12 cellular contexts compared by ENCODE assay signal in genomic region chr17:1617620-1618174, GRCh38. TPM values are rescaled to one million over a fixed set of nuclear protein-coding genes. Genes with fewer than 3 reads are reported as not detected.
DNase-seq lines count a peak whose midpoint lies in the region; ATAC-seq and TF ChIP-seq lines count a peak whose summit lies in the region.
"Had no signal": no experiment of that assay in that cellular context is flagged by ENCODE, and none has a peak within 500 bp of the region (broad histone marks: within the 10 kb centered on the region; RNA-seq: fewer than 3 reads in every experiment).

No MANE protein-coding gene starts in this region.

- intact Hi-C loops in Calu3 (cut with micrococcal nuclease; ENCODE audit: unreplicated experiment) (no loop called here), ovary (cut with DNase I) (no loop called here)
- intact Hi-C loops in activated T-helper 1 cell treated with anti-CD3 and anti-CD28 coated beads, Interleukin-12 subunit alpha, Interleukin-12 subunit beta, Interleukin-2, Interleukin-4 antibody, amounts not matched to agents 30 ng/mL and 10 ng/mL and 1 ng/mL, durations not matched to agents 14 hours and 24 hours and 36 hours (cut with micrococcal nuclease), result no loop called here

- DNase-seq in Calu3, result peak; percentile 61
- DNase-seq in RPMI7951 (ENCODE audit: low read depth), result peak; percentile 81
- peak; percentile 79 for DNase-seq in fibroblast of mammary gland (ENCODE audit: low read depth)
- peak; percentile 50 to 64 (median 57) for DNase-seq in ovary
- DNase-seq in NCI-H526 (lab: John Stamatoyannopoulos, UW), result no peak
- DNase-seq in activated T-helper 1 cell treated with anti-CD3 and anti-CD28 coated beads, Interleukin-12 subunit alpha, Interleukin-12 subunit beta, Interleukin-2, Interleukin-4 antibody, amounts not matched to agents 30 ng/mL and 10 ng/mL and 1 ng/mL, durations not matched to agents 14 hours and 24 hours and 36 hours (ENCODE audit: low spot score), result no peak
- DNase-seq: activated CD8-positive, alpha-beta T cell treated with anti-CD3 and anti-CD28 coated beads, Interleukin-2, amount 10 ng/mL, durations not matched to agents 7 days and 5 days; GF-D8; NCI-H1694 had no signal

- H3K4me3 ChIP-seq in fibroblast of mammary gland (ENCODE audit: control insufficient read depth, low read depth, low read length) (no peak overlapping the region), ovary (no peak overlapping the region)

- TF ChIP-seq POLR2A in ovary (IDR thresholded peaks at IDR 0.05), result no peak

- BruUV-seq in Calu3 (replicated peaks; lab: Mats Ljungman, UMichigan), result no TSS peak

- no peaks in the 10 kb centered on the region for H3K9me3 Mint-ChIP-seq in Calu3 (ENCODE audit: low read depth, unreplicated experiment)
- H3K9me3 Mint-ChIP-seq in activated T-helper 1 cell treated with anti-CD3 and anti-CD28 coated beads, Interleukin-12 subunit alpha, Interleukin-12 subunit beta, Interleukin-2, Interleukin-4 antibody, amounts not matched to agents 30 ng/mL and 10 ng/mL and 1 ng/mL, durations not matched to agents 14 hours and 24 hours and 36 hours, result no peaks in the 10 kb centered on the region

- H3K4me1 ChIP-seq in ovary (ENCODE audit: insufficient read depth), result peaks cover 1% of the 10 kb centered on the region

- H3K4me1 Mint-ChIP-seq in Calu3 (ENCODE audit: low read depth, unreplicated experiment), result peaks cover 8% of the 10 kb centered on the region
- H3K4me1 Mint-ChIP-seq in activated T-helper 1 cell treated with anti-CD3 and anti-CD28 coated beads, Interleukin-12 subunit alpha, Interleukin-12 subunit beta, Interleukin-2, Interleukin-4 antibody, amounts not matched to agents 30 ng/mL and 10 ng/mL and 1 ng/mL, durations not matched to agents 14 hours and 24 hours and 36 hours (ENCODE audit: low read depth), result no peaks in the 10 kb centered on the region

- TF ChIP-seq EP300 in ovary (IDR thresholded peaks at IDR 0.05), result no peak

- no peaks in the 10 kb centered on the region for H3K9me3 ChIP-seq in ovary

- peak overlapping the region in 1 of 2 donors; percentile 59 for H3K27ac ChIP-seq in ovary
- H3K27ac ChIP-seq: epithelial cell of prostate had no signal

- CTCF ChIA-PET in Calu3 (lab: Charles Lee), result interaction anchor here (0.5 to 1.2 kb wide), 3 partner anchors 13 to 541 kb away, joined by 3 to 6 read pairs (median 4); no protein-coding TSS in a partner anchor

- ATAC-seq in GM18517 (IDR thresholded peaks at IDR 0.05; ENCODE audit: unreplicated experiment), result no peak
- no peak for ATAC-seq in HG03196 (IDR thresholded peaks at IDR 0.05; ENCODE audit: unreplicated experiment)
- ATAC-seq: activated CD8-positive, alpha-beta T cell treated with anti-CD3 and anti-CD28 coated beads, Interleukin-2, amount 10 ng/mL, durations not matched to agents 7 days and 5 days had no signal

- no peaks in the 10 kb centered on the region for H3K27me3 ChIP-seq in ovary

- H3K36me3 ChIP-seq in ovary, result no peaks in the 10 kb centered on the region

- H3K27me3 Mint-ChIP-seq in Calu3 (ENCODE audit: unreplicated experiment), result no peaks in the 10 kb centered on the region
- H3K27me3 Mint-ChIP-seq in activated T-helper 1 cell treated with anti-CD3 and anti-CD28 coated beads, Interleukin-12 subunit alpha, Interleukin-12 subunit beta, Interleukin-2, Interleukin-4 antibody, amounts not matched to agents 30 ng/mL and 10 ng/mL and 1 ng/mL, durations not matched to agents 14 hours and 24 hours and 36 hours (ENCODE audit: insufficient read depth), result no peaks in the 10 kb centered on the region

- H3K27ac Mint-ChIP-seq in Calu3 (ENCODE audit: unreplicated experiment), result peak overlapping the region; percentile 47
- no peak overlapping the region for H3K27ac Mint-ChIP-seq in activated T-helper 1 cell treated with anti-CD3 and anti-CD28 coated beads, Interleukin-12 subunit alpha, Interleukin-12 subunit beta, Interleukin-2, Interleukin-4 antibody, amounts not matched to agents 30 ng/mL and 10 ng/mL and 1 ng/mL, durations not matched to agents 14 hours and 24 hours and 36 hours
- H3K27ac Mint-ChIP-seq: activated CD8-positive, alpha-beta T cell treated with anti-CD3 and anti-CD28 coated beads, Interleukin-2, amount 10 ng/mL, durations not matched to agents 7 days and 5 days had no signal

- H3K36me3 Mint-ChIP-seq in Calu3 (ENCODE audit: insufficient read depth, unreplicated experiment), result no peaks in the 10 kb centered on the region
- H3K36me3 Mint-ChIP-seq in activated T-helper 1 cell treated with anti-CD3 and anti-CD28 coated beads, Interleukin-12 subunit alpha, Interleukin-12 subunit beta, Interleukin-2, Interleukin-4 antibody, amounts not matched to agents 30 ng/mL and 10 ng/mL and 1 ng/mL, durations not matched to agents 14 hours and 24 hours and 36 hours (ENCODE audit: low read depth), result no peaks in the 10 kb centered on the region

- WGBS in ovary, 3 donors, result 33 to 40% (median 36%) methylated on average over 20 of the region's 20 CpGs

- TF ChIP-seq CTCF in Calu3 (IDR thresholded peaks at IDR 0.05; ENCODE audit: unreplicated experiment) (no peak), fibroblast of mammary gland (conservative IDR thresholded peaks at IDR 0.05; ENCODE audit: control insufficient read depth, insufficient read depth, low read depth, low read length) (no peak), ovary (IDR thresholded peaks at IDR 0.05) (no peak)

- peak overlapping the region; percentile 34 for H3K4me3 Mint-ChIP-seq in Calu3 (ENCODE audit: low read depth, unreplicated experiment)
- no peak overlapping the region for H3K4me3 Mint-ChIP-seq in activated T-helper 1 cell treated with anti-CD3 and anti-CD28 coated beads, Interleukin-12 subunit alpha, Interleukin-12 subunit beta, Interleukin-2, Interleukin-4 antibody, amounts not matched to agents 30 ng/mL and 10 ng/mL and 1 ng/mL, durations not matched to agents 14 hours and 24 hours and 36 hours
- H3K4me3 Mint-ChIP-seq: activated CD8-positive, alpha-beta T cell treated with anti-CD3 and anti-CD28 coated beads, Interleukin-2, amount 10 ng/mL, durations not matched to agents 7 days and 5 days had no signal

RNA-seq across cellular contexts. Expression of gene SLC43A2, which starts 10.9 kb away (rescaled TPM):
- total RNA-seq in Calu3 (2022) (3.3 TPM in 2 replicates), ovary (10 to 100 TPM in 3 of 7 donors, 1 to 10 TPM in 4; 3.5 to 24.6 (median 8.8) TPM)
- total RNA-seq in RPMI7951 (2014; rRNA removed; shearing (Covaris generic)), result 2.2 and 2.5 TPM in 2 replicates
- 1 to 10 TPM; 5.0 to 7.1 TPM for polyA plus RNA-seq in ovary
- total RNA-seq in activated T-helper 1 cell treated with anti-CD3 and anti-CD28 coated beads, Interleukin-12 subunit alpha, Interleukin-12 subunit beta, Interleukin-2, Interleukin-4 antibody, amounts not matched to agents 30 ng/mL and 10 ng/mL and 1 ng/mL, durations not matched to agents 14 hours and 24 hours and 36 hours, result 1.7 and 2.5 TPM in 2 replicates

RNA-seq across cellular contexts. Expression of gene SCARF1, which starts 27.8 kb away (rescaled TPM):
- 0.14 and 0.37 TPM in 2 replicates for total RNA-seq in Calu3 (2022)
- 0.12 and 0.20 TPM in 2 replicates for total RNA-seq in RPMI7951 (2014; rRNA removed; shearing (Covaris generic))
- 10 to 100 TPM in 1 of 7 donors, 1 to 10 TPM in 6; 2.6 to 10.2 (median 5.7) TPM for total RNA-seq in ovary
- 1 to 10 TPM; 1.7 to 6.5 TPM for polyA plus RNA-seq in ovary
- total RNA-seq in activated T-helper 1 cell treated with anti-CD3 and anti-CD28 coated beads, Interleukin-12 subunit alpha, Interleukin-12 subunit beta, Interleukin-2, Interleukin-4 antibody, amounts not matched to agents 30 ng/mL and 10 ng/mL and 1 ng/mL, durations not matched to agents 14 hours and 24 hours and 36 hours, result 7.3 and 9.3 TPM in 2 replicates

RNA-seq across cellular contexts. Expression of gene RILP, which starts 32.0 kb away (rescaled TPM):
- 1.8 and 3.2 TPM in 2 replicates for total RNA-seq in Calu3 (2022)
- 8.8 and 9.1 TPM in 2 replicates for total RNA-seq in RPMI7951 (2014; rRNA removed; shearing (Covaris generic))
- 10 to 100 TPM in 1 of 7 donors, 1 to 10 TPM in 6; 3.0 to 11.0 (median 5.7) TPM for total RNA-seq in ovary
- 1 to 10 TPM; 2.3 to 6.2 TPM for polyA plus RNA-seq in ovary
- 6.8 and 7.4 TPM in 2 replicates for total RNA-seq in activated T-helper 1 cell treated with anti-CD3 and anti-CD28 coated beads, Interleukin-12 subunit alpha, Interleukin-12 subunit beta, Interleukin-2, Interleukin-4 antibody, amounts not matched to agents 30 ng/mL and 10 ng/mL and 1 ng/mL, durations not matched to agents 14 hours and 24 hours and 36 hours

RNA-seq across cellular contexts. Expression of gene PITPNA, which starts 55.1 kb away (rescaled TPM):
- total RNA-seq in Calu3 (2022) (52.0 and 59.4 TPM in 2 replicates), ovary (10 to 100 TPM; 16.8 to 64.0 (median 52.6) TPM)
- total RNA-seq in RPMI7951 (2014; rRNA removed; shearing (Covaris generic)), result 11.4 and 13.6 TPM in 2 replicates
- 100 to 1,000 TPM in 1 of 2 donors, 10 to 100 TPM in 1; 24.8 to 122 TPM for polyA plus RNA-seq in ovary
- total RNA-seq in activated T-helper 1 cell treated with anti-CD3 and anti-CD28 coated beads, Interleukin-12 subunit alpha, Interleukin-12 subunit beta, Interleukin-2, Interleukin-4 antibody, amounts not matched to agents 30 ng/mL and 10 ng/mL and 1 ng/mL, durations not matched to agents 14 hours and 24 hours and 36 hours, result 72.7 and 74.2 TPM in 2 replicates

Comparison
In these comparisons a context has a peak if more than half of its experiments do, and no peak if none do; other contexts are left out.
1. DNase-seq: peak in Calu3 (single experiment), RPMI7951 (single experiment), fibroblast of mammary gland (single experiment) and ovary (5 of 5); none in NCI-H526 (0 of 2) and activated T-helper 1 cell treated with anti-CD3 and anti-CD28 coated beads, Interleukin-12 subunit alpha, Interleukin-12 subunit beta, Interleukin-2, Interleukin-4 antibody, amounts not matched to agents 30 ng/mL and 10 ng/mL and 1 ng/mL, durations not matched to agents 14 hours and 24 hours and 36 hours (single experiment).